8 cellular contexts compared by ENCODE assay signal in the genomic region with DNA sequence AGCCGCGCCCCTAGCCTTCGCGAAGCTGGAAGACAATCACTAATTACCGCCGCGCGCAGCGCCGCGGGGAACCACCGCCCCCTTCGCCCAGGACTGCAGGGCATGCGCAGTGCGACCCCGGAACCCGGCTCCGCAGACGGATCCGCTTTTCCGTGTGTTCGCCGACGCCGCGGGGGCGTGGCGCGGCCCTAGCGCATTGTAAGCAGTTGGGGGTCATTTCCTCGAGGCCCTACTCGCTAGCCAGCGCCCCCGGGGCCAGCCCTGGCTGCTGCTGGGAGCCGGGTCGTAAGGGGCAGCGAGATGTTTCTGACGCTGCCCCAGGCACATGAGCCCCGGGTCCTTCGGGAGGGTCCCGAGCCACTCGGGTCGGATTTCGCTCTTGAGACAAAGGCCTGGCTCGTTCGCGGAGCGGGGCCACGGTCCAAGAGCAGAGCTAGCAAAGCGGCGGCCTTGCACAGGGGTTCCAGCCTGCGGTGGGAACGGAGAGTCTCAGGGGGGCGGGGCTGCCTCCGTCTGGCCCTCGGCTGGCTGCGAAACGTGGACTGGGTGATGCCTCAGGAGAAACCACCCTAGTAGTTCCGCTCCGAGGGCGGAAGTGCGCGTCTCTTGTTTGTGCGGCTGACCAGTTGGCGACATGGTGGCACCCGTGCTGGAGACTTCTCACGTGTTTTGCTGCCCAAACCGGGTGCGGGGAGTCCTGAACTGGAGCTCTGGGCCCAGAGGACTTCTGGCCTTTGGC. TPM values are rescaled to one million over a fixed set of nuclear protein-coding genes. Genes with fewer than 3 reads are reported as not detected.
DNase-seq lines count a peak whose midpoint lies in the region; ATAC-seq and TF ChIP-seq lines count a peak whose summit lies in the region.

A gene with protein sequence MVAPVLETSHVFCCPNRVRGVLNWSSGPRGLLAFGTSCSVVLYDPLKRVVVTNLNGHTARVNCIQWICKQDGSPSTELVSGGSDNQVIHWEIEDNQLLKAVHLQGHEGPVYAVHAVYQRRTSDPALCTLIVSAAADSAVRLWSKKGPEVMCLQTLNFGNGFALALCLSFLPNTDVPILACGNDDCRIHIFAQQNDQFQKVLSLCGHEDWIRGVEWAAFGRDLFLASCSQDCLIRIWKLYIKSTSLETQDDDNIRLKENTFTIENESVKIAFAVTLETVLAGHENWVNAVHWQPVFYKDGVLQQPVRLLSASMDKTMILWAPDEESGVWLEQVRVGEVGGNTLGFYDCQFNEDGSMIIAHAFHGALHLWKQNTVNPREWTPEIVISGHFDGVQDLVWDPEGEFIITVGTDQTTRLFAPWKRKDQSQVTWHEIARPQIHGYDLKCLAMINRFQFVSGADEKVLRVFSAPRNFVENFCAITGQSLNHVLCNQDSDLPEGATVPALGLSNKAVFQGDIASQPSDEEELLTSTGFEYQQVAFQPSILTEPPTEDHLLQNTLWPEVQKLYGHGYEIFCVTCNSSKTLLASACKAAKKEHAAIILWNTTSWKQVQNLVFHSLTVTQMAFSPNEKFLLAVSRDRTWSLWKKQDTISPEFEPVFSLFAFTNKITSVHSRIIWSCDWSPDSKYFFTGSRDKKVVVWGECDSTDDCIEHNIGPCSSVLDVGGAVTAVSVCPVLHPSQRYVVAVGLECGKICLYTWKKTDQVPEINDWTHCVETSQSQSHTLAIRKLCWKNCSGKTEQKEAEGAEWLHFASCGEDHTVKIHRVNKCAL (plus strand): TSS at position 600 of the 739 bp plus-strand sequence. CDS start 35 bp downstream, at position 635.
A gene with protein sequence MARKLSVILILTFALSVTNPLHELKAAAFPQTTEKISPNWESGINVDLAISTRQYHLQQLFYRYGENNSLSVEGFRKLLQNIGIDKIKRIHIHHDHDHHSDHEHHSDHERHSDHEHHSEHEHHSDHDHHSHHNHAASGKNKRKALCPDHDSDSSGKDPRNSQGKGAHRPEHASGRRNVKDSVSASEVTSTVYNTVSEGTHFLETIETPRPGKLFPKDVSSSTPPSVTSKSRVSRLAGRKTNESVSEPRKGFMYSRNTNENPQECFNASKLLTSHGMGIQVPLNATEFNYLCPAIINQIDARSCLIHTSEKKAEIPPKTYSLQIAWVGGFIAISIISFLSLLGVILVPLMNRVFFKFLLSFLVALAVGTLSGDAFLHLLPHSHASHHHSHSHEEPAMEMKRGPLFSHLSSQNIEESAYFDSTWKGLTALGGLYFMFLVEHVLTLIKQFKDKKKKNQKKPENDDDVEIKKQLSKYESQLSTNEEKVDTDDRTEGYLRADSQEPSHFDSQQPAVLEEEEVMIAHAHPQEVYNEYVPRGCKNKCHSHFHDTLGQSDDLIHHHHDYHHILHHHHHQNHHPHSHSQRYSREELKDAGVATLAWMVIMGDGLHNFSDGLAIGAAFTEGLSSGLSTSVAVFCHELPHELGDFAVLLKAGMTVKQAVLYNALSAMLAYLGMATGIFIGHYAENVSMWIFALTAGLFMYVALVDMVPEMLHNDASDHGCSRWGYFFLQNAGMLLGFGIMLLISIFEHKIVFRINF (minus strand): TSS at position 41 of the 739 bp plus-strand sequence. CDS start 2,333 bp downstream, outside the sequence.

- H3K36me3 ChIP-seq in SU-DHL-6 (ENCODE audit: low read length) (peaks cover 6% of the 10 kb centered on the region; the same call in 1 of the 2 replicates), thoracic aorta (no peaks in the 10 kb centered on the region)

- H3K27ac ChIP-seq in SU-DHL-6 (ENCODE audit: low read depth, low read length) = peak within 1 kb of the TSS; percentile 84
- H3K27ac ChIP-seq in thoracic aorta = peak within 1 kb of the TSS; percentile 96 to 99

- H3K36me3 Mint-ChIP-seq in activated naive CD8-positive, alpha-beta T cell treated with anti-CD3 and anti-CD28 coated beads, Interleukin-2, amount 10 ng/mL, durations not matched to agents 7 days and 5 days = peaks cover 19% of the 10 kb centered on the region
- peaks cover 14% of the 10 kb centered on the region for H3K36me3 Mint-ChIP-seq in osteocyte (ENCODE audit: unreplicated experiment)

- H3K27me3 ChIP-seq in SU-DHL-6 (ENCODE audit: low read length) (no peaks in the 10 kb centered on the region), thoracic aorta (replicated peaks; ENCODE audit: insufficient read depth) (no peaks in the 10 kb centered on the region)

- no peaks in the 10 kb centered on the region for H3F3A ChIP-seq in SU-DHL-6 (ENCODE audit: insufficient read depth)

- ATAC-seq in HG02763 (IDR thresholded peaks at IDR 0.05; ENCODE audit: unreplicated experiment) = peak; percentile 85
- peak; percentile 89 for ATAC-seq in activated naive CD8-positive, alpha-beta T cell treated with anti-CD3 and anti-CD28 coated beads, Interleukin-2, amount 10 ng/mL, durations not matched to agents 7 days and 5 days (ENCODE audit: low read depth)
- peak; percentile 93 for ATAC-seq in thoracic aorta (ENCODE audit: insufficient number of reproducible peaks, low FRiP score, low read depth)

- H3K27ac Mint-ChIP-seq in activated naive CD8-positive, alpha-beta T cell treated with anti-CD3 and anti-CD28 coated beads, Interleukin-2, amount 10 ng/mL, durations not matched to agents 7 days and 5 days = peak within 1 kb of the TSS; percentile 95
- peak within 1 kb of the TSS; percentile 95 for H3K27ac Mint-ChIP-seq in osteocyte (ENCODE audit: unreplicated experiment)

- H3K4me3 ChIP-seq in GM12875 (ENCODE audit: low read depth, low read length) (peak within 1 kb of the TSS; percentile 95), SU-DHL-6 (ENCODE audit: insufficient read depth, low read length, poor library complexity, severe bottlenecking) (peak within 1 kb of the TSS; percentile 87), thoracic aorta (peak within 1 kb of the TSS; percentile 86)

- H3K4me1 ChIP-seq in thoracic aorta (ENCODE audit: control insufficient read depth in 1 of 2, low read depth in 2 of 2) = peaks cover 12 to 37% of the 10 kb centered on the region in 2 donors

- POLR2A ChIA-PET in activated naive CD8-positive, alpha-beta T cell treated with anti-CD3 and anti-CD28 coated beads, Interleukin-2, amount 10 ng/mL, durations not matched to agents 7 days and 5 days (lab: Charles Lee) = interaction anchor here (0.6 to 3.2 kb wide), 10 partner anchors 12 to 840 kb away, joined by 3 to 12 read pairs (median 4); a partner anchor contains a TSS

- H3K4me2 ChIP-seq in SU-DHL-6 (ENCODE audit: low read depth, low read length, poor library complexity, severe bottlenecking) = peak within 1 kb of the TSS; percentile 96

- peak within 1 kb of the TSS; percentile 92 for H2AFZ ChIP-seq in SU-DHL-6 (ENCODE audit: low read depth, low read length, severe bottlenecking)

- intact Hi-C loops in head of caudate nucleus (cut with DNase I) = loop anchor here (5.0 to 10.0 kb wide), 2 partner anchors 62 to 155 kb away; a partner anchor contains a TSS

- peaks cover 20% of the 10 kb centered on the region for H4K20me1 ChIP-seq in SU-DHL-6 (ENCODE audit: low read depth, low read length)

- TF ChIP-seq CTCF in GM12875 (IDR thresholded peaks at IDR 0.05; ENCODE audit: borderline replicate concordance, insufficient read depth, low read depth, low read length) (no peak), SU-DHL-6 (IDR thresholded peaks at IDR 0.05; ENCODE audit: insufficient read depth, low read length, poor library complexity, severe bottlenecking) (no peak), osteocyte (IDR thresholded peaks at IDR 0.05) (no peak), thoracic aorta (IDR thresholded peaks at IDR 0.05) (no peak)

- no peaks in the 10 kb centered on the region for H3K9me3 ChIP-seq in SU-DHL-6 (ENCODE audit: insufficient read depth, low read length)
- H3K9me3 ChIP-seq in thoracic aorta = no peaks in the 10 kb centered on the region

- peak within 1 kb of the TSS; percentile 93 for H3K4me3 Mint-ChIP-seq in activated naive CD8-positive, alpha-beta T cell treated with anti-CD3 and anti-CD28 coated beads, Interleukin-2, amount 10 ng/mL, durations not matched to agents 7 days and 5 days
- H3K4me3 Mint-ChIP-seq in osteocyte (ENCODE audit: unreplicated experiment) = peak within 1 kb of the TSS; percentile 94

- H3K79me2 ChIP-seq in SU-DHL-6 (ENCODE audit: insufficient read depth, low read length) = peaks cover 73% of the 10 kb centered on the region

- no peaks in the 10 kb centered on the region for H3K9me3 Mint-ChIP-seq in activated naive CD8-positive, alpha-beta T cell treated with anti-CD3 and anti-CD28 coated beads, Interleukin-2, amount 10 ng/mL, durations not matched to agents 7 days and 5 days
- H3K9me3 Mint-ChIP-seq in osteocyte (ENCODE audit: unreplicated experiment) = no peaks in the 10 kb centered on the region

- H3K9ac ChIP-seq in SU-DHL-6 (ENCODE audit: low read length) = peak within 1 kb of the TSS; percentile 96

- H3K27me3 Mint-ChIP-seq in activated naive CD8-positive, alpha-beta T cell treated with anti-CD3 and anti-CD28 coated beads, Interleukin-2, amount 10 ng/mL, durations not matched to agents 7 days and 5 days = no peaks in the 10 kb centered on the region
- no peaks in the 10 kb centered on the region for H3K27me3 Mint-ChIP-seq in osteocyte (ENCODE audit: unreplicated experiment)

- DNase-seq in NCI-H1417 (lab: John Stamatoyannopoulos, UW) = peak; percentile 90 to 99 (median 97)
- DNase-seq in activated naive CD8-positive, alpha-beta T cell treated with anti-CD3 and anti-CD28 coated beads, Interleukin-2, amount 10 ng/mL, durations not matched to agents 7 days and 5 days = peak; percentile 97
- peak; percentile 93 to 99 (median 96) for DNase-seq in head of caudate nucleus
- peak; percentile 97 for DNase-seq in osteocyte (ENCODE audit: extremely low spot score, unreplicated experiment)
- peak; percentile 89 for DNase-seq in thoracic aorta (ENCODE audit: low spot score)

- H3K4me1 Mint-ChIP-seq in activated naive CD8-positive, alpha-beta T cell treated with anti-CD3 and anti-CD28 coated beads, Interleukin-2, amount 10 ng/mL, durations not matched to agents 7 days and 5 days = peaks cover 30% of the 10 kb centered on the region
- H3K4me1 Mint-ChIP-seq in osteocyte (ENCODE audit: unreplicated experiment) = peaks cover 40% of the 10 kb centered on the region

- H3K9me2 ChIP-seq in SU-DHL-6 (replicated peaks; ENCODE audit: insufficient read depth, low read length) = no peaks in the 10 kb centered on the region

RNA-seq across cellular contexts. Expression of the first gene that starts in this region (rescaled TPM):
- 10 to 100 TPM; 82.4 to 87.4 TPM for total RNA-seq in activated naive CD8-positive, alpha-beta T cell treated with anti-CD3 and anti-CD28 coated beads, Interleukin-2, amount 10 ng/mL, durations not matched to agents 7 days and 5 days
- 89.9 and 93.4 TPM in 2 replicates for total RNA-seq in osteocyte
- total RNA-seq in thoracic aorta = 10 to 100 TPM; 59.0 to 66.6 TPM

RNA-seq across cellular contexts. Expression of the second gene that starts in this region (rescaled TPM):
- total RNA-seq in activated naive CD8-positive, alpha-beta T cell treated with anti-CD3 and anti-CD28 coated beads, Interleukin-2, amount 10 ng/mL, durations not matched to agents 7 days and 5 days = 10 to 100 TPM; 18.4 to 20.4 TPM
- total RNA-seq in osteocyte (75.8 and 79.2 TPM in 2 replicates), thoracic aorta (10 to 100 TPM; 27.6 to 42.2 TPM)

Comparison
In these comparisons a context has a peak if more than half of its experiments do, and no peak if none do; other contexts are left out.
1. Peak in every context shown above with its lines: DNase-seq, ATAC-seq, H3K4me3 ChIP-seq and H3K27ac ChIP-seq.